In genomic region chrX:74015379-74016019, GRCh38 we compare ENCODE assay signal across 7 cellular contexts.
DNase-seq lines count a peak whose midpoint lies in the region; ATAC-seq and TF ChIP-seq lines count a peak whose summit lies in the region.

No MANE protein-coding gene starts in this region.

- H3K4me3 ChIP-seq in brain microvascular endothelial cell (ENCODE audit: low read depth, low read length) = no peak overlapping the region

- ATAC-seq in GM18499 (IDR thresholded peaks at IDR 0.05; ENCODE audit: insufficient read depth, unreplicated experiment) (peak; percentile 91), HG02852 (IDR thresholded peaks at IDR 0.05; ENCODE audit: unreplicated experiment) (peak; percentile 97)

- DNase-seq in NCI-H2029 treated with DMSO at 0.1 percent for 48 hours (lab: John Stamatoyannopoulos, UW) (peak; percentile 8), UCSD-AML1 (lab: John Stamatoyannopoulos, UW; ENCODE audit: unreplicated experiment) (peak; percentile 38), brain microvascular endothelial cell (peak; percentile 72), iris pigment epithelial cell (ENCODE audit: low read depth) (peak; percentile 75)
- peak; percentile 41 to 57 for DNase-seq in stimulated activated CD4-positive, alpha-beta T cell treated with anti-CD3 and anti-CD28 coated beads, Interleukin-2, amount 100 ng/mL, for 24 hours

- in situ Hi-C loops in brain microvascular endothelial cell (cut with HindIII; ENCODE audit: low pct_ligation_motif_present, low sequenced_read_pairs) = loop anchor here (10.0 kb wide), 1 partner anchor 161 kb away; the partner anchor contains the start of gene XIST

- TF ChIP-seq CTCF in brain microvascular endothelial cell (IDR thresholded peaks at IDR 0.05; ENCODE audit: low read depth, low read length, missing control alignments) = peak; percentile 89

- no peak overlapping the region for H3K27ac ChIP-seq in brain microvascular endothelial cell

- no peaks in the 10 kb centered on the region for H3K36me3 ChIP-seq in brain microvascular endothelial cell (replicated peaks)

- H3K27me3 ChIP-seq in brain microvascular endothelial cell (replicated peaks) = no peaks in the 10 kb centered on the region

Comparison
In these comparisons a context has a peak if more than half of its experiments do, and no peak if none do; other contexts are left out.
1. DNase-seq: peak in every context shown above with its lines; median percentile 75 in iris pigment epithelial cell; 72 in brain microvascular endothelial cell; 49 in stimulated activated CD4-positive, alpha-beta T cell treated with anti-CD3 and anti-CD28 coated beads, Interleukin-2, amount 100 ng/mL, for 24 hours; 38 in UCSD-AML1; 8 in NCI-H2029 treated with DMSO at 0.1 percent for 48 hours.